ENCODE assay signal across 22 cellular contexts in the genomic region with DNA sequence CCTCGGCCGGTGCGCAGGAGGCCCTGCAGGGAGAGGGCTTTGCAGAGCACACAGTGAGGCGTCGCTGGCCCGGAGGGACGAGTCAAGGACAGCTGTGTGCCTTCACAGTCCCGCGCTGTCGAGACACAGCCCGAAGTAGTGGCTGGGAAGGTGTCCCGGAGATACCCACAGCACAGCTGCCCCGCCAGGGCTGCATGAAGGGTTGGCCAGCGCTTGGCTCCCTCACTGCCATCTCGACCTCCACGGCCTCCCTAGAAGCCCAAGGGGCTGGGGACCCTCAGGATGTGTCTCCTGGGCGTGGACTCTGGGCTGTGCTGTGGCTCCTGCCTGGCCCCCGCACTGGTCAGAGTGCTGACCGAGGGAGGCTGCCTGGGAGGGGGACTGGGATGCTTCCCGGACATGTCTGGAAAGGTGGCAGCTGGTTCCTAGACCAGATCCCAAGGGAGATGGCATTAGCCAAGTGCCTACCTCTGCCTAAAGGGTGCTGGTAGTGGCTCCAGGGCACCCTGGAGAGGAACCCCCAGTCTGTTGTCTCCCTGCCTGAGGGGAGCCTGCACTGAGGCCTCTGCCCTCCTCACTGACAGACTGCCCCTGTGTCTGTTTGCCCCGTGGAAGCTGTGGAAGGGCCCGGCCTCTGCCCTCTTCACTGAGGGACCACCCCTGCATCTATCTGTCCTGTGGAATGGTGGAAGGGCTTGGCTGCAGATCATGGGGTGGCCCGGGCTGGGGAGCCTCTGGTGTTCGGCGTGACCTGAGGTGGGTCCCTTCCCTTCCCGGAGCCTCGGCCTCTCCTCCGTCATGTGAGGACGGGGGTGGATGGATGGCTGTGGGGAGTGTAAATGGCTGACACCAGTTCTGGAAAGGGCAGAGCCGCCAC. TPM values are rescaled to one million over a fixed set of nuclear protein-coding genes. Genes with fewer than 3 reads are reported as not detected.
A peak's percentile ranks its signal among the peaks of the same experiment; 100 is the strongest.
DNase-seq lines count a peak whose midpoint lies in the region; ATAC-seq and TF ChIP-seq lines count a peak whose summit lies in the region.
"Had no signal": no experiment of that assay in that cellular context is flagged by ENCODE, and none has a peak within 500 bp of the region (broad histone marks: within the 10 kb centered on the region; RNA-seq: fewer than 3 reads in every experiment).

No MANE protein-coding gene starts in this region.

- in situ Hi-C loops in GM13976 (cut with MboI; ENCODE audit: low sequenced_read_pairs, unreplicated experiment): no loop called here

- H3K4me3 Mint-ChIP-seq in activated CD4-positive, alpha-beta memory T cell treated with anti-CD3 and anti-CD28 coated beads for 36 hours: no peak overlapping the region
- H3K4me3 Mint-ChIP-seq in activated CD4-positive, alpha-beta memory T cell treated with anti-CD3 and anti-CD28 coated beads, Interleukin-2, amount 10 ng/mL, durations not matched to agents 7 days and 5 days: no peak overlapping the region
- H3K4me3 Mint-ChIP-seq: activated naive CD8-positive, alpha-beta T cell had no signal

- H3K23ac ChIP-seq in neuronal stem cell (ENCODE audit: low read depth, low read length, poor library complexity): no peak overlapping the region

- H2BK15ac ChIP-seq in neuronal stem cell (ENCODE audit: low read length): no peak overlapping the region

- H3K4me2 ChIP-seq in neuronal stem cell (ENCODE audit: insufficient read depth, low read length, poor library complexity, severe bottlenecking): no peak overlapping the region
- H3K4me2 ChIP-seq: smooth muscle cell had no signal

- POLR2A ChIA-PET in activated CD4-positive, alpha-beta memory T cell treated with anti-CD3 and anti-CD28 coated beads for 36 hours (lab: Charles Lee): no interaction called here
- POLR2A ChIA-PET in activated CD4-positive, alpha-beta memory T cell treated with anti-CD3 and anti-CD28 coated beads, Interleukin-2, amount 10 ng/mL, durations not matched to agents 7 days and 5 days (lab: Charles Lee): no interaction called here

- WGBS in right cardiac atrium: 59% methylated on average over 30 of the region's 30 CpGs
- WGBS in neuronal stem cell (ENCODE audit: extremely low coverage in 2 of 2, insufficient read length in 2 of 2, insufficient replicate concordance in 1 of 2), 2 donors: no CpG with 5 or more reads among the region's 30 CpGs

- no peaks in the 10 kb centered on the region for H3K9me3 ChIP-seq in right cardiac atrium (ENCODE audit: control insufficient read depth, low read length)
- H3K9me3 ChIP-seq in neuronal stem cell (replicated peaks in 1 of 2; ENCODE audit: control insufficient read depth in 2 of 2, insufficient read depth in 1 of 2, low read depth in 1 of 2, low read length in 2 of 2): peaks cover 0 to 7% of the 10 kb centered on the region in 2 donors
- H3K9me3 ChIP-seq: body of pancreas, testis had no signal

- no peaks in the 10 kb centered on the region for H3K9me3 Mint-ChIP-seq in activated CD4-positive, alpha-beta memory T cell treated with anti-CD3 and anti-CD28 coated beads for 36 hours
- H3K9me3 Mint-ChIP-seq in activated CD4-positive, alpha-beta memory T cell treated with anti-CD3 and anti-CD28 coated beads, Interleukin-2, amount 10 ng/mL, durations not matched to agents 7 days and 5 days: no peaks in the 10 kb centered on the region

- H4K91ac ChIP-seq in neuronal stem cell (ENCODE audit: low read depth, low read length, poor library complexity): no peak overlapping the region

- H4K8ac ChIP-seq in neuronal stem cell (ENCODE audit: low read depth, low read length): no peak overlapping the region

- no peak for TF ChIP-seq CTCF in GM13976 (IDR thresholded peaks at IDR 0.05; ENCODE audit: borderline replicate concordance, control extremely low read depth, extremely low read depth, insufficient read depth, missing control alignments)

- no peaks in the 10 kb centered on the region for H3K36me3 Mint-ChIP-seq in activated CD4-positive, alpha-beta memory T cell treated with anti-CD3 and anti-CD28 coated beads for 36 hours
- H3K36me3 Mint-ChIP-seq in activated CD4-positive, alpha-beta memory T cell treated with anti-CD3 and anti-CD28 coated beads, Interleukin-2, amount 10 ng/mL, durations not matched to agents 7 days and 5 days (ENCODE audit: low read depth): no peaks in the 10 kb centered on the region
- H3K36me3 Mint-ChIP-seq: activated naive CD8-positive, alpha-beta T cell had no signal

- peak overlapping the region; percentile 17 for H3K9ac ChIP-seq in neuronal stem cell (ENCODE audit: low read depth, low read length, poor library complexity)
- H3K9ac ChIP-seq: parathyroid adenoma had no signal

- H3K27me3 ChIP-seq in right cardiac atrium (ENCODE audit: control insufficient read depth, insufficient read depth) (no peaks in the 10 kb centered on the region), neuronal stem cell (ENCODE audit: control insufficient read depth in 3 of 3, insufficient read depth in 3 of 3, low read depth in 1 of 3, low read length in 3 of 3) (peaks cover 0 to 2% (median 0%) of the 10 kb centered on the region in 3 experiments)
- H3K27me3 ChIP-seq: testis had no signal

- CTCF ChIA-PET in activated CD4-positive, alpha-beta memory T cell treated with anti-CD3 and anti-CD28 coated beads for 36 hours (lab: Charles Lee): no interaction called here
- CTCF ChIA-PET in activated CD4-positive, alpha-beta memory T cell treated with anti-CD3 and anti-CD28 coated beads, Interleukin-2, amount 10 ng/mL, durations not matched to agents 7 days and 5 days (lab: Charles Lee): no interaction called here

- peak in 1 of 2 donors; percentile 10 for ATAC-seq in right cardiac atrium
- ATAC-seq in GM19351 (IDR thresholded peaks at IDR 0.05; ENCODE audit: unreplicated experiment): no peak
- ATAC-seq in GM18858 (IDR thresholded peaks at IDR 0.05; ENCODE audit: unreplicated experiment): no peak
- ATAC-seq: body of pancreas, GM12878 had no signal

- no peak overlapping the region for H3K14ac ChIP-seq in neuronal stem cell (ENCODE audit: low read length)

- H3K27ac ChIP-seq in right cardiac atrium (ENCODE audit: low read length) (no peak overlapping the region), neuronal stem cell (replicated peaks; ENCODE audit: low read length) (no peak overlapping the region)
- H3K27ac ChIP-seq: body of pancreas, parathyroid adenoma, testis had no signal

- peaks cover 11% of the 10 kb centered on the region for H3K27me3 Mint-ChIP-seq in activated CD4-positive, alpha-beta memory T cell treated with anti-CD3 and anti-CD28 coated beads for 36 hours
- H3K27me3 Mint-ChIP-seq in activated CD4-positive, alpha-beta memory T cell treated with anti-CD3 and anti-CD28 coated beads, Interleukin-2, amount 10 ng/mL, durations not matched to agents 7 days and 5 days: peaks cover 10% of the 10 kb centered on the region

- peak; percentile 6 for DNase-seq in activated CD4-positive, alpha-beta memory T cell treated with anti-CD3 and anti-CD28 coated beads for 36 hours
- DNase-seq in activated CD4-positive, alpha-beta memory T cell treated with anti-CD3 and anti-CD28 coated beads, Interleukin-2, amount 10 ng/mL, durations not matched to agents 7 days and 5 days: no peak
- DNase-seq in GM13976 (ENCODE audit: low spot score): peak; percentile 27
- peak in 2 of 3 donors; percentile 15 to 46 for DNase-seq in right cardiac atrium
- DNase-seq in neuronal stem cell (ENCODE audit: low spot score): no peak
- no peak for DNase-seq in DMS79 treated with DMSO at 0.1 percent for 48 hours (lab: John Stamatoyannopoulos, UW)
- DNase-seq: activated CD4-positive, CD25-positive, alpha-beta regulatory T cell; foreskin fibroblast; GDM1; Kasumi-1; NCI-H1092; NCI-H524 treated with DMSO at 0.1 percent for 48 hours; stimulated activated CD4-positive, alpha-beta T cell treated with anti-CD3 and anti-CD28 coated beads, Interleukin-4, amount 100 ng/mL, for 4 hours; testis had no signal

- no peaks in the 10 kb centered on the region for H3K4me1 Mint-ChIP-seq in activated CD4-positive, alpha-beta memory T cell treated with anti-CD3 and anti-CD28 coated beads for 36 hours (ENCODE audit: low read depth)
- no peaks in the 10 kb centered on the region for H3K4me1 Mint-ChIP-seq in activated CD4-positive, alpha-beta memory T cell treated with anti-CD3 and anti-CD28 coated beads, Interleukin-2, amount 10 ng/mL, durations not matched to agents 7 days and 5 days

- peaks cover 45% of the 10 kb centered on the region for H3K79me1 ChIP-seq in neuronal stem cell (ENCODE audit: low read depth, low read length)

- H3K36me3 ChIP-seq in neuronal stem cell (replicated peaks in 1 of 2; ENCODE audit: control insufficient read depth in 2 of 2, insufficient read depth in 2 of 2, low read length in 2 of 2): peaks cover 3 to 96% of the 10 kb centered on the region in 2 donors

- intact Hi-C loops in activated CD4-positive, alpha-beta memory T cell treated with anti-CD3 and anti-CD28 coated beads for 36 hours (cut with micrococcal nuclease): no loop called here
- intact Hi-C loops in right cardiac atrium (cut with DNase I): no loop called here

- H3K4me3 ChIP-seq in right cardiac atrium (ENCODE audit: low read length) (no peak overlapping the region), neuronal stem cell (ENCODE audit: low read length in 2 of 2) (no peak overlapping the region)
- H3K4me3 ChIP-seq: body of pancreas, GM12878, smooth muscle cell, testis had no signal

- H2AK5ac ChIP-seq in neuronal stem cell (ENCODE audit: low read depth, low read length): peak overlapping the region; percentile 81

- H3K27ac Mint-ChIP-seq in activated CD4-positive, alpha-beta memory T cell treated with anti-CD3 and anti-CD28 coated beads for 36 hours: no peak overlapping the region
- no peak overlapping the region for H3K27ac Mint-ChIP-seq in activated CD4-positive, alpha-beta memory T cell treated with anti-CD3 and anti-CD28 coated beads, Interleukin-2, amount 10 ng/mL, durations not matched to agents 7 days and 5 days
- H3K27ac Mint-ChIP-seq: activated naive CD8-positive, alpha-beta T cell had no signal

- peak overlapping the region; percentile 64 for H3K18ac ChIP-seq in neuronal stem cell (ENCODE audit: low read length)

- H3K4me1 ChIP-seq in right cardiac atrium (ENCODE audit: control insufficient read depth, insufficient read depth, low read length): no peaks in the 10 kb centered on the region
- H3K4me1 ChIP-seq in neuronal stem cell (ENCODE audit: control insufficient read depth in 2 of 2, insufficient read depth in 1 of 2, low read depth in 1 of 2, low read length in 2 of 2): peaks cover 9 to 16% of the 10 kb centered on the region in 2 donors
- H3K4me1 ChIP-seq: parathyroid adenoma, testis had no signal

- no peak overlapping the region for H2AFZ ChIP-seq in neuronal stem cell (ENCODE audit: low read length)
- H2AFZ ChIP-seq: parathyroid adenoma had no signal

- no peak overlapping the region for H2BK12ac ChIP-seq in neuronal stem cell (ENCODE audit: low read length)

- H2BK120ac ChIP-seq in neuronal stem cell (ENCODE audit: low read depth, low read length): peak overlapping the region; percentile 47

- H2BK5ac ChIP-seq in neuronal stem cell (ENCODE audit: low read length): no peak overlapping the region

- no peak overlapping the region for H3K4ac ChIP-seq in neuronal stem cell (ENCODE audit: low read length)

RNA-seq across cellular contexts. Expression of a gene that starts 5.8 kb away (rescaled TPM):
- under 1 TPM; 0.10 to 0.12 TPM for total RNA-seq in activated CD4-positive, alpha-beta memory T cell treated with anti-CD3 and anti-CD28 coated beads for 36 hours
- under 1 TPM in 1 of 2 experiments, not detected in 1; 0.08 TPM for total RNA-seq in activated CD4-positive, alpha-beta memory T cell treated with anti-CD3 and anti-CD28 coated beads, Interleukin-2, amount 10 ng/mL, durations not matched to agents 7 days and 5 days
- total RNA-seq in right cardiac atrium: 10 to 100 TPM; 11.8 to 13.7 (median 13.0) TPM
- 9.1 TPM for polyA plus RNA-seq in right cardiac atrium
- 15.6 TPM for polyA plus RNA-seq in neuronal stem cell (2013, experiment 1 of 2)
- polyA plus RNA-seq in neuronal stem cell (2013, experiment 2 of 2): 16.3 TPM
- total RNA-seq: GM12878, OCI-LY7 had no signal

Comparison
In these comparisons a context has a peak if more than half of its experiments do, and no peak if none do; other contexts are left out.
1. DNase-seq: peak in activated CD4-positive, alpha-beta memory T cell treated with anti-CD3 and anti-CD28 coated beads for 36 hours (single experiment), GM13976 (single experiment) and right cardiac atrium (2 of 3); none in activated CD4-positive, alpha-beta memory T cell treated with anti-CD3 and anti-CD28 coated beads, Interleukin-2, amount 10 ng/mL, durations not matched to agents 7 days and 5 days (single experiment), neuronal stem cell (single experiment) and DMS79 treated with DMSO at 0.1 percent for 48 hours (single experiment).
2. RNA of a gene that starts 5.8 kb away (total RNA-seq): 11.8 to 13.7 TPM in right cardiac atrium; 0.10 to 0.12 TPM in activated CD4-positive, alpha-beta memory T cell treated with anti-CD3 and anti-CD28 coated beads for 36 hours and 0.08 TPM in activated CD4-positive, alpha-beta memory T cell treated with anti-CD3 and anti-CD28 coated beads, Interleukin-2, amount 10 ng/mL, durations not matched to agents 7 days and 5 days; every median in the first group is over 10 times any median in the second.